Comparison of ENCODE assay signal across 14 cellular contexts in the genomic region with DNA sequence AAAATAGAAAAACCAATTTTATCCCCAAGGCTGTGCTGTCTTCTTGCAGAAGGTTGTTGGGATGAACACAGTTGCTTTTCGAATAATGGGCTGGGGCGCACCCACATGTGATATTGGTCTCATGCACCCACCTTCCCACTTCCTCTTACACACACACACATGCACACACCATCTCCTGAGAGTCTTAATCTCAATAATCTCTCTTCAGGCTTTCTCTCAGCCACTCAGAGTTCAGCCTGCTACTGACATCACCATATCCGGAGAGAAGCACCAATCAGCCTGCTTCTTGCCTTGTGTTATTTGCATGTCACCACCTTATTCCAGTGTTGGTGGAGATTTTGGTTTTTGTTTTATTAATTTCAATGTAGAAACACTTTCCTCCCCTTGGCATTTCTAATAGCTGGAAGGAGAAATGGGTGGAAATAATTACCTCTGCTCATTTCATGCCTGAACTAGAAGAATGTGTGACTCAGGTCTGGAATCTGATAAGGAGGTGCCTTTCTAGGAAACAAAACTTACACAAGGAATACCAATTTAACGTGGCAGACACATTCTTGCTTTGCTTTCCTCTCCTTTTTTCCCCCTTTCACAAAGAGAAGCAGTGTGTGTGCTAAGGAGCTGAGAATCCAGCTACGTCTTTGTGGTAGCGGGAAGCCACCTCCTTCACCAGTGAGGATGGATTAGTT.
DNase-seq lines count a peak whose midpoint lies in the region; ATAC-seq, FAIRE-seq and TF ChIP-seq lines count a peak whose summit lies in the region.
"Had no signal": no experiment of that assay in that cellular context is flagged by ENCODE, and none has a peak within 500 bp of the region (broad histone marks: within the 10 kb centered on the region; RNA-seq: fewer than 3 reads in every experiment).

No MANE protein-coding gene starts in this region.

- no peaks in the 10 kb centered on the region for H3K27me3 Mint-ChIP-seq in activated CD8-positive, alpha-beta T cell treated with anti-CD3 and anti-CD28 coated beads for 36 hours
- no peaks in the 10 kb centered on the region for H3K27me3 Mint-ChIP-seq in activated CD8-positive, alpha-beta T cell treated with anti-CD3 and anti-CD28 coated beads, Interleukin-2, amount 10 ng/mL, durations not matched to agents 7 days and 5 days (ENCODE audit: low read depth)
- no peaks in the 10 kb centered on the region for H3K27me3 Mint-ChIP-seq in naive thymus-derived CD4-positive, alpha-beta T cell

- intact Hi-C loops in activated CD8-positive, alpha-beta T cell treated with anti-CD3 and anti-CD28 coated beads for 36 hours (cut with micrococcal nuclease): no loop called here
- intact Hi-C loops in GM12878 (cut with micrococcal nuclease; ENCODE audit: unreplicated experiment): no loop called here
- intact Hi-C loops in naive thymus-derived CD4-positive, alpha-beta T cell (cut with micrococcal nuclease): no loop called here
- intact Hi-C loops in stomach (cut with DNase I; ENCODE audit: low total_unique reads): no loop called here

- H3K4me3 Mint-ChIP-seq in activated CD8-positive, alpha-beta T cell treated with anti-CD3 and anti-CD28 coated beads for 36 hours: no peak overlapping the region
- no peak overlapping the region for H3K4me3 Mint-ChIP-seq in activated CD8-positive, alpha-beta T cell treated with anti-CD3 and anti-CD28 coated beads, Interleukin-2, amount 10 ng/mL, durations not matched to agents 7 days and 5 days
- H3K4me3 Mint-ChIP-seq in naive thymus-derived CD4-positive, alpha-beta T cell: no peak overlapping the region

- H3K9me3 Mint-ChIP-seq in activated CD8-positive, alpha-beta T cell treated with anti-CD3 and anti-CD28 coated beads for 36 hours: peaks cover 2% of the 10 kb centered on the region
- no peaks in the 10 kb centered on the region for H3K9me3 Mint-ChIP-seq in activated CD8-positive, alpha-beta T cell treated with anti-CD3 and anti-CD28 coated beads, Interleukin-2, amount 10 ng/mL, durations not matched to agents 7 days and 5 days (ENCODE audit: insufficient read depth)
- H3K9me3 Mint-ChIP-seq in naive thymus-derived CD4-positive, alpha-beta T cell: no peaks in the 10 kb centered on the region

- TF ChIP-seq POLR2A in GM12878 (IDR thresholded peaks at IDR 0.05; ENCODE audit: low read depth, low read length) (no peak), stomach (IDR thresholded peaks at IDR 0.05) (no peak)

- H3K9ac ChIP-seq in Karpas-422 (ENCODE audit: low read length): no peak overlapping the region
- no peak overlapping the region for H3K9ac ChIP-seq in GM12878 (ENCODE audit: control insufficient read depth, insufficient read depth, low read length)

- TF ChIP-seq RAD21 in GM12878 (IDR thresholded peaks at IDR 0.05; ENCODE audit: insufficient read depth, low read depth, low read length): no peak

- peaks cover 2% of the 10 kb centered on the region for H3K36me3 Mint-ChIP-seq in activated CD8-positive, alpha-beta T cell treated with anti-CD3 and anti-CD28 coated beads for 36 hours (ENCODE audit: low read depth)
- H3K36me3 Mint-ChIP-seq in activated CD8-positive, alpha-beta T cell treated with anti-CD3 and anti-CD28 coated beads, Interleukin-2, amount 10 ng/mL, durations not matched to agents 7 days and 5 days (ENCODE audit: low read depth): no peaks in the 10 kb centered on the region
- H3K36me3 Mint-ChIP-seq in naive thymus-derived CD4-positive, alpha-beta T cell: peaks cover 0 to 6% (median 0%) of the 10 kb centered on the region in 5 donors

- H3K4me2 ChIP-seq in Karpas-422 (ENCODE audit: low read depth, low read length, poor library complexity, severe bottlenecking): no peak overlapping the region
- H3K4me2 ChIP-seq in GM12878 (ENCODE audit: control insufficient read depth, insufficient read depth): no peak overlapping the region

- H3K27ac Mint-ChIP-seq in activated CD8-positive, alpha-beta T cell treated with anti-CD3 and anti-CD28 coated beads for 36 hours: no peak overlapping the region
- H3K27ac Mint-ChIP-seq in activated CD8-positive, alpha-beta T cell treated with anti-CD3 and anti-CD28 coated beads, Interleukin-2, amount 10 ng/mL, durations not matched to agents 7 days and 5 days: no peak overlapping the region
- no peak overlapping the region for H3K27ac Mint-ChIP-seq in naive thymus-derived CD4-positive, alpha-beta T cell

- H3K27ac ChIP-seq in Karpas-422 (ENCODE audit: low read length): no peak overlapping the region
- H3K27ac ChIP-seq in GM12878 (ENCODE audit: control insufficient read depth, insufficient read depth): no peak overlapping the region
- H3K27ac ChIP-seq in naive thymus-derived CD4-positive, alpha-beta T cell (ENCODE audit: low read depth, low read length): no peak overlapping the region
- H3K27ac ChIP-seq in stomach: no peak overlapping the region
- H3K27ac ChIP-seq: psoas muscle, SJSA1, transverse colon had no signal

- H2AFZ ChIP-seq in Karpas-422 (ENCODE audit: low read length): no peak overlapping the region
- no peak overlapping the region for H2AFZ ChIP-seq in GM12878 (ENCODE audit: control insufficient read depth, low read depth, low read length)

- no TSS peak for BruUV-seq in GM12878 (replicated peaks; lab: Mats Ljungman, UMichigan)

- no peak overlapping the region for H3K4me3 ChIP-seq in Karpas-422 (ENCODE audit: low read length)
- no peak overlapping the region for H3K4me3 ChIP-seq in GM12878
- H3K4me3 ChIP-seq in naive thymus-derived CD4-positive, alpha-beta T cell (ENCODE audit: low read length): no peak overlapping the region
- H3K4me3 ChIP-seq in stomach: no peak overlapping the region
- H3K4me3 ChIP-seq: psoas muscle, SJSA1, transverse colon had no signal

- SMC1A ChIA-PET in GM12878 (lab: Charles Lee; ENCODE audit: uncharacterized antibody, unreplicated experiment): interaction anchor here (0.7 to 1.9 kb wide), 7 partner anchors 34 to 544 kb away, joined by 3 to 8 read pairs (median 3); no protein-coding TSS in a partner anchor

- CTCF ChIA-PET in activated CD8-positive, alpha-beta T cell treated with anti-CD3 and anti-CD28 coated beads for 36 hours (lab: Charles Lee): no interaction called here
- CTCF ChIA-PET in activated CD8-positive, alpha-beta T cell treated with anti-CD3 and anti-CD28 coated beads, Interleukin-2, amount 10 ng/mL, durations not matched to agents 7 days and 5 days (lab: Charles Lee): interaction anchor here (1.6 kb wide), 1 partner anchor 52 kb away, joined by 4 read pairs; no protein-coding TSS in a partner anchor
- CTCF ChIA-PET in GM12878 (lab: Yijun Ruan, JAX): interaction anchor here (0.7 to 1.1 kb wide), 2 partner anchors 10 to 50 kb away, joined by 3 read pairs; no protein-coding TSS in a partner anchor
- CTCF ChIA-PET in naive thymus-derived CD4-positive, alpha-beta T cell (lab: Charles Lee): interaction anchor here (0.6 to 0.7 kb wide), 2 partner anchors 34 to 1456 kb away, joined by 3 read pairs; no protein-coding TSS in a partner anchor

- RAD21 ChIA-PET in GM12878 (lab: Charles Lee; ENCODE audit: unreplicated experiment): interaction anchor here (1.3 kb wide), 1 partner anchor 16 kb away, joined by 3 read pairs; no protein-coding TSS in a partner anchor

- 52% methylated on average over 6 of the region's 6 CpGs for WGBS in GM12878 (ENCODE audit: insufficient coverage, insufficient replicate concordance, low lambda C conversion rate, missing lambda C conversion rate)
- WGBS in stomach, 5 donors: 73 to 79% (median 74%) methylated on average over 6 of the region's 6 CpGs

- in situ Hi-C loops in GM12878 (cut with MboI): no loop called here

- H3K79me2 ChIP-seq in Karpas-422 (ENCODE audit: low read length) (no peaks in the 10 kb centered on the region), GM12878 (ENCODE audit: control insufficient read depth, insufficient read depth, low read length) (no peaks in the 10 kb centered on the region)

- H3K4me1 ChIP-seq in Karpas-422 (ENCODE audit: low read length): peaks cover 5% of the 10 kb centered on the region
- peaks cover 5% of the 10 kb centered on the region for H3K4me1 ChIP-seq in GM12878 (ENCODE audit: control insufficient read depth, insufficient read depth, low read length)
- peaks cover 6% of the 10 kb centered on the region in 2 donors for H3K4me1 ChIP-seq in naive thymus-derived CD4-positive, alpha-beta T cell (ENCODE audit: control insufficient read depth in 2 of 2, insufficient read depth in 2 of 2, low read length in 2 of 2)
- H3K4me1 ChIP-seq in stomach: peaks cover 0 to 2% (median 0%) of the 10 kb centered on the region in 4 donors
- H3K4me1 ChIP-seq: psoas muscle, transverse colon had no signal

- ATAC-seq in activated CD8-positive, alpha-beta T cell treated with anti-CD3 and anti-CD28 coated beads for 36 hours: peak; percentile 23
- no peak for ATAC-seq in activated CD8-positive, alpha-beta T cell treated with anti-CD3 and anti-CD28 coated beads, Interleukin-2, amount 10 ng/mL, durations not matched to agents 7 days and 5 days
- peak; percentile 40 for ATAC-seq in GM12878
- ATAC-seq in naive thymus-derived CD4-positive, alpha-beta T cell: peak; percentile 26
- ATAC-seq: psoas muscle had no signal

- H3K27me3 ChIP-seq in Karpas-422 (ENCODE audit: low read length) (no peaks in the 10 kb centered on the region), GM12878 (replicated peaks in 1 of 2; ENCODE audit: control insufficient read depth in 2 of 2, insufficient read depth in 2 of 2, low read length in 1 of 2) (no peaks in the 10 kb centered on the region), stomach (peaks cover 0 to 8% (median 0%) of the 10 kb centered on the region in 3 donors)
- H3K27me3 ChIP-seq in naive thymus-derived CD4-positive, alpha-beta T cell (ENCODE audit: control insufficient read depth in 2 of 2, insufficient read depth in 2 of 2, low read length in 2 of 2): no peaks in the 10 kb centered on the region
- H3K27me3 ChIP-seq: SJSA1, transverse colon had no signal

- H3K36me3 ChIP-seq in Karpas-422 (ENCODE audit: insufficient read depth, low read length) (no peaks in the 10 kb centered on the region), GM12878 (ENCODE audit: control insufficient read depth in 2 of 2, insufficient read depth in 2 of 2, low read length in 1 of 2) (no peaks in the 10 kb centered on the region), stomach (no peaks in the 10 kb centered on the region)
- no peaks in the 10 kb centered on the region for H3K36me3 ChIP-seq in naive thymus-derived CD4-positive, alpha-beta T cell (ENCODE audit: control insufficient read depth in 2 of 3, insufficient read depth in 3 of 3, low read length in 3 of 3)
- H3K36me3 ChIP-seq: SJSA1, transverse colon had no signal

- peaks cover 81% of the 10 kb centered on the region for H3K4me1 Mint-ChIP-seq in activated CD8-positive, alpha-beta T cell treated with anti-CD3 and anti-CD28 coated beads for 36 hours (ENCODE audit: low read depth)
- H3K4me1 Mint-ChIP-seq in activated CD8-positive, alpha-beta T cell treated with anti-CD3 and anti-CD28 coated beads, Interleukin-2, amount 10 ng/mL, durations not matched to agents 7 days and 5 days (ENCODE audit: low read depth): peaks cover 44% of the 10 kb centered on the region
- peaks cover 5 to 73% (median 19%) of the 10 kb centered on the region in 7 donors for H3K4me1 Mint-ChIP-seq in naive thymus-derived CD4-positive, alpha-beta T cell

- POLR2A ChIA-PET in activated CD8-positive, alpha-beta T cell treated with anti-CD3 and anti-CD28 coated beads for 36 hours (lab: Charles Lee): no interaction called here
- POLR2A ChIA-PET in activated CD8-positive, alpha-beta T cell treated with anti-CD3 and anti-CD28 coated beads, Interleukin-2, amount 10 ng/mL, durations not matched to agents 7 days and 5 days (lab: Charles Lee): no interaction called here
- POLR2A ChIA-PET in GM12878 (lab: Charles Lee): no interaction called here
- POLR2A ChIA-PET in naive thymus-derived CD4-positive, alpha-beta T cell (lab: Charles Lee): no interaction called here

- no peaks in the 10 kb centered on the region for H3K9me2 ChIP-seq in Karpas-422 (replicated peaks; ENCODE audit: insufficient read depth, low read length)

- H4K20me1 ChIP-seq in Karpas-422 (ENCODE audit: insufficient read depth, low read depth, low read length) (no peaks in the 10 kb centered on the region), GM12878 (ENCODE audit: control insufficient read depth, insufficient read depth) (no peaks in the 10 kb centered on the region)

- H3K9me3 ChIP-seq in Karpas-422 (ENCODE audit: low read length): no peaks in the 10 kb centered on the region
- H3K9me3 ChIP-seq in GM12878 (replicated peaks; ENCODE audit: control insufficient read depth, insufficient read depth, low read length): no peaks in the 10 kb centered on the region
- no peaks in the 10 kb centered on the region for H3K9me3 ChIP-seq in naive thymus-derived CD4-positive, alpha-beta T cell (ENCODE audit: control insufficient read depth in 2 of 3, low read length in 3 of 3)
- H3K9me3 ChIP-seq in stomach: peaks cover 0 to 5% (median 0%) of the 10 kb centered on the region in 4 donors
- H3K9me3 ChIP-seq: psoas muscle, SJSA1, transverse colon had no signal

- peak; percentile 26 for DNase-seq in activated CD8-positive, alpha-beta T cell treated with anti-CD3 and anti-CD28 coated beads for 36 hours
- DNase-seq in activated CD8-positive, alpha-beta T cell treated with anti-CD3 and anti-CD28 coated beads, Interleukin-2, amount 10 ng/mL, durations not matched to agents 7 days and 5 days: no peak
- peak; percentile 56 for DNase-seq in Karpas-422
- DNase-seq in GM12878 (ENCODE audit: low read depth, low spot score): no peak
- peak in 3 of 9 donors; percentile 1 to 15 (median 5) for DNase-seq in naive thymus-derived CD4-positive, alpha-beta T cell
- DNase-seq in KG1 (lab: John Stamatoyannopoulos, UW): no peak
- no peak for DNase-seq in inferior parietal cortex (ENCODE audit: extremely low spot score)
- no peak for DNase-seq in stomach
- DNase-seq: effector CD4-positive, alpha-beta T cell; NCI-H1048; NCI-H510A; psoas muscle; transverse colon had no signal

- TF ChIP-seq EP300 in GM12878 (IDR thresholded peaks at IDR 0.05; ENCODE audit: borderline replicate concordance in 1 of 2, control insufficient read depth in 1 of 2, low read depth in 2 of 2, low read length in 2 of 2): no peak
- no peak for TF ChIP-seq EP300 in stomach (IDR thresholded peaks at IDR 0.05)

- peak; percentile 62 for FAIRE-seq in GM12878 (lab: Jason Lieb, UNC)

- no peak for TF ChIP-seq CTCF in activated CD8-positive, alpha-beta T cell treated with anti-CD3 and anti-CD28 coated beads for 36 hours (IDR thresholded peaks at IDR 0.05)
- TF ChIP-seq CTCF in GM12878 (IDR thresholded peaks at IDR 0.05 in 2 of 3, conservative IDR thresholded peaks at IDR 0.05 in 1 of 3; ENCODE audit: control insufficient read depth in 2 of 3, extremely low read depth in 1 of 3, insufficient read depth in 1 of 3, low read depth in 3 of 3, low read length in 3 of 3) (no peak), stomach (IDR thresholded peaks at IDR 0.05) (no peak)

Comparison
In these comparisons a context has a peak if more than half of its experiments do, and no peak if none do; other contexts are left out.
1. DNase-seq: peak in activated CD8-positive, alpha-beta T cell treated with anti-CD3 and anti-CD28 coated beads for 36 hours (single experiment) and Karpas-422 (single experiment); none in activated CD8-positive, alpha-beta T cell treated with anti-CD3 and anti-CD28 coated beads, Interleukin-2, amount 10 ng/mL, durations not matched to agents 7 days and 5 days (single experiment), GM12878 (single experiment), KG1 (single experiment), inferior parietal cortex (single experiment) and stomach (single experiment).